Comparison of ENCODE assay signal across 18 cellular contexts in genomic region chr13:78540424-78540823, GRCh38.
DNase-seq lines count a peak whose midpoint lies in the region; ATAC-seq and TF ChIP-seq lines count a peak whose summit lies in the region.
"Had no signal": no experiment of that assay in that cellular context is flagged by ENCODE, and none has a peak within 500 bp of the region (broad histone marks: within the 10 kb centered on the region; RNA-seq: fewer than 3 reads in every experiment).

No MANE protein-coding gene starts in this region.

- H3K9me2 ChIP-seq in GM23338 (ENCODE audit: insufficient read depth): no peaks in the 10 kb centered on the region

- H3K27me3 ChIP-seq in GM23338 (ENCODE audit: insufficient read depth) (no peaks in the 10 kb centered on the region), H7 (ENCODE audit: control insufficient read depth, insufficient read depth, low read length) (no peaks in the 10 kb centered on the region), mesendoderm (ENCODE audit: insufficient read depth, low read length, poor library complexity) (no peaks in the 10 kb centered on the region)

- no peaks in the 10 kb centered on the region for H3K79me1 ChIP-seq in mesendoderm (ENCODE audit: low read length)

- H3K4me2 ChIP-seq in GM23338: peak overlapping the region; percentile 21; the same call in 1 of the 2 replicates
- H3K4me2 ChIP-seq in mesendoderm (ENCODE audit: low read length): no peak overlapping the region

- H3K27ac Mint-ChIP-seq in GM23338: no peak overlapping the region
- H3K27ac Mint-ChIP-seq in glutamatergic neuron (ENCODE audit: unreplicated experiment): peak overlapping the region; percentile 13
- H3K27ac Mint-ChIP-seq: CD4-positive, alpha-beta memory T cell had no signal

- WGBS in mesendoderm (ENCODE audit: extremely low coverage, insufficient coverage, low lambda C conversion rate): no CpG with 5 or more reads among the region's 4 CpGs

- TF ChIP-seq CTCF in GM23338 (conservative IDR thresholded peaks at IDR 0.05; ENCODE audit: low read depth in 2 of 2) (no peak), glutamatergic neuron (IDR thresholded peaks at IDR 0.05; ENCODE audit: partially characterized antibody, unreplicated experiment) (no peak)

- no peaks in the 10 kb centered on the region for H4K20me1 ChIP-seq in GM23338 (replicated peaks; ENCODE audit: insufficient read depth)

- H3K79me2 ChIP-seq in GM23338 (replicated peaks; ENCODE audit: insufficient read depth) (no peaks in the 10 kb centered on the region), mesendoderm (ENCODE audit: control insufficient read depth, insufficient read depth, low read length) (no peaks in the 10 kb centered on the region)

- H3K4me1 Mint-ChIP-seq in GM23338 (peaks cover 10% of the 10 kb centered on the region; the same call in 2 of the 3 replicates), glutamatergic neuron (ENCODE audit: low read depth, unreplicated experiment) (peaks cover 13% of the 10 kb centered on the region)
- H3K4me1 Mint-ChIP-seq: CD4-positive, alpha-beta memory T cell had no signal

- H3K36me3 Mint-ChIP-seq in GM23338 (ENCODE audit: low read depth) (no peaks in the 10 kb centered on the region), glutamatergic neuron (ENCODE audit: unreplicated experiment) (no peaks in the 10 kb centered on the region)
- H3K36me3 Mint-ChIP-seq: CD4-positive, alpha-beta memory T cell had no signal

- H3K9me3 Mint-ChIP-seq in GM23338: no peaks in the 10 kb centered on the region
- H3K9me3 Mint-ChIP-seq in glutamatergic neuron (ENCODE audit: unreplicated experiment): no peaks in the 10 kb centered on the region

- H3K4me3 Mint-ChIP-seq in GM23338 (no peak overlapping the region), glutamatergic neuron (ENCODE audit: unreplicated experiment) (peak overlapping the region; percentile 4)
- H3K4me3 Mint-ChIP-seq: CD4-positive, alpha-beta memory T cell had no signal

- H2AFZ ChIP-seq in GM23338: peak overlapping the region; percentile 88
- H2AFZ ChIP-seq: GM23248 had no signal

- H3K36me3 ChIP-seq in GM23338 (ENCODE audit: insufficient read depth) (no peaks in the 10 kb centered on the region), H7 (replicated peaks; ENCODE audit: control insufficient read depth, insufficient read depth, low read length) (no peaks in the 10 kb centered on the region), mesendoderm (ENCODE audit: control insufficient read depth, insufficient read depth, low read length) (no peaks in the 10 kb centered on the region)

- no peak overlapping the region for H3K4me3 ChIP-seq in GM23338
- no peak overlapping the region for H3K4me3 ChIP-seq in H7 (ENCODE audit: insufficient read depth, low read depth, low read length)
- no peak overlapping the region for H3K4me3 ChIP-seq in mesendoderm (ENCODE audit: low read length)
- H3K4me3 ChIP-seq: GM12878, GM23248 had no signal

- H3K23ac ChIP-seq in mesendoderm (ENCODE audit: low read length): peak overlapping the region; percentile 66

- no peak overlapping the region for H3K27ac ChIP-seq in GM23338 (ENCODE audit: low read depth)
- no peak overlapping the region for H3K27ac ChIP-seq in mesendoderm (ENCODE audit: low read depth, low read length)
- H3K27ac ChIP-seq: GM23248 had no signal

- H3K9ac ChIP-seq in mesendoderm (ENCODE audit: low read length): no peak overlapping the region
- H3K9ac ChIP-seq: GM23248 had no signal

- ATAC-seq in GM23338 (peak; percentile 32; the same call in 1 of the 3 replicates), HG02970 (IDR thresholded peaks at IDR 0.05; ENCODE audit: low FRiP score, unreplicated experiment) (no peak), HG02981 (IDR thresholded peaks at IDR 0.05; ENCODE audit: unreplicated experiment) (no peak), left lobe of liver (no peak)
- ATAC-seq: GM12878 had no signal

- no peak overlapping the region for H2AK5ac ChIP-seq in mesendoderm (ENCODE audit: low read length)

- no peaks in the 10 kb centered on the region for H3F3A ChIP-seq in GM23338 (replicated peaks; ENCODE audit: low read depth)

- no peak overlapping the region for H3K56ac ChIP-seq in mesendoderm (ENCODE audit: low read length)

- H3K4me1 ChIP-seq in GM23338 (ENCODE audit: insufficient read depth) (peaks cover 6% of the 10 kb centered on the region; the same call in 1 of the 2 replicates), mesendoderm (ENCODE audit: control insufficient read depth, low read depth, low read length) (no peaks in the 10 kb centered on the region)

- H2BK5ac ChIP-seq in mesendoderm (ENCODE audit: low read length): no peak overlapping the region

- H2BK15ac ChIP-seq in mesendoderm (replicated peaks; ENCODE audit: low read depth): no peak overlapping the region

- no peak overlapping the region for H4K8ac ChIP-seq in mesendoderm (ENCODE audit: low read depth, low read length)

- H3K27me3 Mint-ChIP-seq in GM23338 (ENCODE audit: insufficient read depth, low read depth, poor library complexity): no peaks in the 10 kb centered on the region
- no peaks in the 10 kb centered on the region for H3K27me3 Mint-ChIP-seq in glutamatergic neuron (ENCODE audit: unreplicated experiment)

- DNase-seq in GM23338 (ENCODE audit: low spot score) (no peak), H7 (peak; percentile 6), glutamatergic neuron (no peak), mesendoderm (no peak), NCI-H2107 (lab: John Stamatoyannopoulos, UW) (no peak), left lobe of liver (ENCODE audit: low spot score) (no peak)
- DNase-seq: C1 segment of cervical spinal cord; Calu3; CD4-positive, alpha-beta memory T cell; COR-L47; DMS79; EL; GDM1; HCEC 1CT had no signal

- no peak overlapping the region for H4K5ac ChIP-seq in mesendoderm (ENCODE audit: low read length)

- no peak overlapping the region for H3K18ac ChIP-seq in mesendoderm (ENCODE audit: low read length)

- H2BK120ac ChIP-seq in mesendoderm (ENCODE audit: low read depth, low read length): no peak overlapping the region

- H3K4ac ChIP-seq in mesendoderm (ENCODE audit: low read depth, low read length): no peak overlapping the region

TF ChIP-seq in GM23338, 12 proteins besides CTCF, POLR2A, EP300 and RAD21 (continues in another document):
- TF ChIP-seq REST (IDR thresholded peaks at IDR 0.05; ENCODE audit: unreplicated experiment): no peak
- TF ChIP-seq ZNF114 (CRISPR knock-in tag; IDR thresholded peaks at IDR 0.05): no peak
- TF ChIP-seq ETS1 (IDR thresholded peaks at IDR 0.05): no peak
- no peak for TF ChIP-seq STAT1 (IDR thresholded peaks at IDR 0.05; ENCODE audit: unreplicated experiment)
- TF ChIP-seq ZNF331 (CRISPR knock-in tag; IDR thresholded peaks at IDR 0.05; ENCODE audit: low read depth): no peak
- TF ChIP-seq EZH2phosphoT487 (IDR thresholded peaks at IDR 0.05; ENCODE audit: unreplicated experiment): no peak
- no peak for TF ChIP-seq JUNB (IDR thresholded peaks at IDR 0.05; ENCODE audit: unreplicated experiment)
- TF ChIP-seq NANOG (IDR thresholded peaks at IDR 0.05; ENCODE audit: borderline replicate concordance): no peak
- no peak for TF ChIP-seq EZH2 (IDR thresholded peaks at IDR 0.05; ENCODE audit: low read depth, unreplicated experiment)
- TF ChIP-seq CREB1 (CRISPR knock-in tag; IDR thresholded peaks at IDR 0.05; ENCODE audit: low read depth): no peak
- no peak for TF ChIP-seq POLR2AphosphoS5 (IDR thresholded peaks at IDR 0.05; ENCODE audit: low read depth)
